ENCODE assay signal across 1 cellular context in the genomic region with DNA sequence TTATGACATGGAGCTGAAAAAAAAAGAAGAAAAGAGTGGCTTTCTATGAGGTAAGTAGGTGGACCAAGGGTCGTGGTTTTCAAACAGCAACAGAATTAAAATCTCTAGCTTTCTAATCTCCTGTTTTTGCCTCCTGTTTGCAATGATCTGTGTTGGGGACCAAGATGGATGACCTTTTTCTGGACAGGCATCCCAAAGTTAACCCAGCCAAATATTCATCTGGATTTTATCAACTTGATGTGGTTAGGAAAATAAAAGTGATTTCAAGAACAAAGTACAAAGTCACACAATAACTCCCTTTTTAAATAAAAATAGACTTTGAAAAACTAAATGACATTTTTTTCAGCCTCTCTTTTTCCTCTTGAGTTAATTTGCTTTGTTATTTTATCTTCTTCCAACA.
TF ChIP-seq lines count a peak whose summit lies in the region.

No MANE protein-coding gene starts in this region.

TF ChIP-seq in HCT116, 20 proteins besides CTCF, POLR2A, EP300 and RAD21 (continued from another document):
- TF ChIP-seq, protein P1, sequence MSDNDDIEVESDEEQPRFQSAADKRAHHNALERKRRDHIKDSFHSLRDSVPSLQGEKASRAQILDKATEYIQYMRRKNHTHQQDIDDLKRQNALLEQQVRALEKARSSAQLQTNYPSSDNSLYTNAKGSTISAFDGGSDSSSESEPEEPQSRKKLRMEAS (IDR thresholded peaks at IDR 0.05): no peak
- TF ChIP-seq SIN3A (IDR thresholded peaks at IDR 0.05; ENCODE audit: low read depth): no peak
- TF ChIP-seq EZH2phosphoT487 (IDR thresholded peaks at IDR 0.05; ENCODE audit: borderline replicate concordance): no peak
